ENCODE assay signal across 8 cellular contexts in genomic region chr15:89083246-89083645, GRCh38.
"Had no signal": no experiment of that assay in that cellular context is flagged by ENCODE, and none has a peak within 500 bp of the region (broad histone marks: within the 10 kb centered on the region; RNA-seq: fewer than 3 reads in every experiment).

No MANE protein-coding gene starts in this region.

- ATAC-seq: HepG2 had no signal

- H2AFZ ChIP-seq: GM23248 had no signal

- FAIRE-seq: HepG2 had no signal

- DNase-seq: GM23248, GOT3, H7, HCEC 1CT, HFFc6, KBM-7 had no signal

- H3K4me3 ChIP-seq: GM23248 had no signal

- H3K9ac ChIP-seq: GM23248 had no signal

- H3K27ac ChIP-seq: GM23248, HL-60 had no signal
